Comparison of ENCODE assay signal across 25 cellular contexts in the genomic region with DNA sequence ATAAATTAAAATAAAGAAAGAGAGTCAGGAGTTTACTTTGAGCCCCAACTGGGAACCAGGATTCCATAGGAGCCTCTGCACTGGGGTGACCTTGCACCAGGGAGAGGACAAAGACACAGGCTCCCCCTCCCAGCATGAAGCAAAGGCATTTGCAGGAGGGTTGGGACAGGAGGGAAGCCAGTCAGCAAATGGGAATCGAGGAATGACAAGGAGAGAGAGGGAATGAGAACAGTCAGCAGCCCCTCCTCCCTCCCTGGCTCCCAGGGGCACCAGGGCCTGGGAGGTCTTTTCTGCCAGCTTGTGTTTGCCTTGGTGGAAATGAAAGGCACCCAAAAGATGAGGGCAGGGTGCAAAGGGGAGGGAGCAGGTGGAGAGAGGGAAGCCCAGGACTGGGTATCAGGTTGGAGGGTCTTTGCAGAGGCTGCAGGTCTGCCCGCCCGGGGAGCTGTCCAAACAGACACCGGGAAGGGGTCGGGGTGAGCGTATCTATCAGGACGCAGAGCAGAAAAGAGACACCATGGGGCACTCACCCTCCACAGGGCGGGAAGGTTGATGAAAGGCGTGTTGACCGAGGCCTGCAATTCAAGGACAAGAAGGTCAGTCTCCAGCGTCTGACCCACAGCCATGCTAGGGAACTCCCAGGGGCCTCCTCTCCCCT. TPM values are rescaled to one million over a fixed set of nuclear protein-coding genes. Genes with fewer than 3 reads are reported as not detected.
"Had no signal": no experiment of that assay in that cellular context is flagged by ENCODE, and none has a peak within 500 bp of the region (broad histone marks: within the 10 kb centered on the region; RNA-seq: fewer than 3 reads in every experiment).

No MANE protein-coding gene starts in this region.

- H3K36me3 ChIP-seq: esophagus squamous epithelium, heart right ventricle, left lung, right atrium auricular region, tibial nerve, vagina, WERI-Rb-1 had no signal

- H3K4me3 ChIP-seq: heart right ventricle, left lung, right atrium auricular region, tibial nerve had no signal

- H3K4me1 Mint-ChIP-seq: nephron had no signal

- H3K4me3 Mint-ChIP-seq: activated naive CD8-positive, alpha-beta T cell; nephron had no signal

- H3K36me3 Mint-ChIP-seq: activated naive CD8-positive, alpha-beta T cell had no signal

- H3K9me3 ChIP-seq: esophagus squamous epithelium, heart right ventricle, left lung, right atrium auricular region, tibial nerve, vagina had no signal

- H3K4me1 ChIP-seq: heart right ventricle, left lung, right atrium auricular region, tibial nerve had no signal

- ATAC-seq: heart right ventricle, left lung had no signal

- H3K27ac Mint-ChIP-seq: activated naive CD8-positive, alpha-beta T cell; nephron; progenitor cell of endocrine pancreas had no signal

- H3K27me3 ChIP-seq: vagina had no signal

- H3K9me3 Mint-ChIP-seq: nephron had no signal

- H3K27ac ChIP-seq: esophagus squamous epithelium, heart right ventricle, left lung, right atrium auricular region, tibial nerve, vagina, WERI-Rb-1 had no signal

- DNase-seq: activated CD4-positive, alpha-beta T cell treated with anti-CD3 and anti-CD28 coated beads, Interleukin-2, amount 50 U/mL, for 48 hours; activated T-cell treated with anti-CD3 and anti-CD28 coated beads for 4 hours; amniotic stem cell; effector CD8-positive, alpha-beta T cell; esophagus squamous epithelium; heart right ventricle; kidney; left lung; midbrain; stimulated activated CD4-positive, alpha-beta T cell treated with anti-CD3 and anti-CD28 coated beads, Interleukin-2, amount 100 ng/mL, for 24 hours; stimulated activated naive CD4-positive, alpha-beta T cell treated with Interleukin-2 at 50 U/mL for 16 hours; substantia nigra; T-helper 2 cell; WERI-Rb-1 had no signal

RNA-seq across cellular contexts. Expression of gene SBSN, which starts 3.8 kb away (rescaled TPM):
- total RNA-seq: cerebellum, endothelial cell of umbilical vein, heart right ventricle, kidney, lung microvascular endothelial cell, right atrium auricular region, skeletal muscle tissue, tibial nerve had no signal
- polyA plus RNA-seq: endothelial cell of umbilical vein had no signal

RNA-seq across cellular contexts. Expression of gene GAPDHS, which starts 8.9 kb away (rescaled TPM):
- total RNA-seq: cerebellum, endothelial cell of umbilical vein, esophagus squamous epithelium, heart right ventricle, kidney, left lung, lung microvascular endothelial cell, omental fat pad, progenitor cell of endocrine pancreas, right atrium auricular region, skeletal muscle tissue, tibial nerve, vagina had no signal
- polyA plus RNA-seq: endothelial cell of umbilical vein, heart right ventricle had no signal

RNA-seq across cellular contexts. Expression of gene DMKN, which starts 10.9 kb away (rescaled TPM):
- total RNA-seq: endothelial cell of umbilical vein, lung microvascular endothelial cell, skeletal muscle tissue had no signal
- polyA plus RNA-seq: endothelial cell of umbilical vein had no signal

RNA-seq across cellular contexts. Expression of gene KRTDAP, which starts 34.0 kb away (rescaled TPM):
- total RNA-seq: cerebellum, endothelial cell of umbilical vein, heart right ventricle, kidney, left lung, lung microvascular endothelial cell, omental fat pad, right atrium auricular region, skeletal muscle tissue, tibial nerve had no signal
- polyA plus RNA-seq: endothelial cell of umbilical vein, heart right ventricle had no signal
